Comparison of ENCODE assay signal across 10 cellular contexts in genomic region chr1:228736844-228737415, GRCh38. TPM values are rescaled to one million over a fixed set of nuclear protein-coding genes. Genes with fewer than 3 reads are reported as not detected.
DNase-seq lines count a peak whose midpoint lies in the region; ATAC-seq, FAIRE-seq and TF ChIP-seq lines count a peak whose summit lies in the region.
"Had no signal": no experiment of that assay in that cellular context is flagged by ENCODE, and none has a peak within 500 bp of the region (broad histone marks: within the 10 kb centered on the region; RNA-seq: fewer than 3 reads in every experiment).

No MANE protein-coding gene starts in this region.

- H3K9me3 ChIP-seq in AG04450 (ENCODE audit: control insufficient read depth, insufficient read depth, low read length) (no peaks in the 10 kb centered on the region), ovary (no peaks in the 10 kb centered on the region)

- H3K36me3 ChIP-seq in ovary = no peaks in the 10 kb centered on the region

- H3K4me3 ChIP-seq in AG04450 (ENCODE audit: low read depth, low read length) (peak overlapping the region; percentile 63; the same call in 1 of the 2 replicates), NB4 (ENCODE audit: low read depth, low read length) (peak overlapping the region; percentile 81), fibroblast of the aortic adventitia (ENCODE audit: low read depth, low read length) (peak overlapping the region; percentile 72), ovary (peak overlapping the region; percentile 82)

- H3K27ac ChIP-seq in AG04450 (ENCODE audit: low read depth, low read length) (no peak overlapping the region), ovary (peak overlapping the region in 1 of 2 donors; percentile 68)

- no peak for ATAC-seq in GM21526 (IDR thresholded peaks at IDR 0.05; ENCODE audit: low FRiP score, unreplicated experiment)
- no peak for ATAC-seq in HG02981 (IDR thresholded peaks at IDR 0.05; ENCODE audit: unreplicated experiment)

- DNase-seq in AG04450 (ENCODE audit: low read depth, low spot score) (no peak), NB4 (ENCODE audit: low read depth) (no peak), fibroblast of the aortic adventitia (ENCODE audit: low read depth) (no peak), ovary (no peak), urothelium cell line (ENCODE audit: low spot score) (no peak)
- DNase-seq in activated CD8-positive, alpha-beta memory T cell treated with anti-CD3 and anti-CD28 coated beads, Interleukin-2, amount 50 U/mL, for 4 hours = no peak
- DNase-seq: NCI-H2081 treated with DMSO at 0.1 percent for 48 hours had no signal

- H3K4me1 ChIP-seq in ovary (ENCODE audit: insufficient read depth) = peaks cover 2% of the 10 kb centered on the region

- POLR2A ChIA-PET in AG04450 (lab: Yijun Ruan, JAX) = no interaction called here

- no peak for TF ChIP-seq POLR2A in NB4 (IDR thresholded peaks at IDR 0.05; ENCODE audit: extremely low read depth, insufficient read length)
- no peak for TF ChIP-seq POLR2A in ovary (IDR thresholded peaks at IDR 0.05)

- 16 to 36% (median 27%) methylated on average over 4 of the region's 4 CpGs for WGBS in ovary, 3 donors

- CTCF ChIA-PET in AG04450 (lab: Charles Lee) = interaction anchor here (1.1 to 4.5 kb wide), 4 partner anchors 16 to 520 kb away, joined by 3 to 49 read pairs (median 14); no protein-coding TSS in a partner anchor

- H3K27me3 ChIP-seq in AG04450 (ENCODE audit: control insufficient read depth, insufficient read depth, low read length) (peaks cover 33% of the 10 kb centered on the region), ovary (no peaks in the 10 kb centered on the region)

- TF ChIP-seq EP300 in ovary (IDR thresholded peaks at IDR 0.05) = no peak

- TF ChIP-seq CTCF in AG04450 (IDR thresholded peaks at IDR 0.05; ENCODE audit: low read depth, low read length) (no peak), NB4 (IDR thresholded peaks at IDR 0.05; ENCODE audit: low read depth, low read length) (no peak), fibroblast of the aortic adventitia (IDR thresholded peaks at IDR 0.05; ENCODE audit: insufficient read depth, low read length) (no peak), ovary (IDR thresholded peaks at IDR 0.05) (no peak)

- no peak for FAIRE-seq in urothelium cell line (lab: Jason Lieb, UNC)
- FAIRE-seq: islet of Langerhans had no signal

- intact Hi-C loops in ovary (cut with DNase I) = loop anchor here in 3 of 4 donors (5.0 to 10.0 kb wide), 5 partner anchors 65 to 518 kb away; no protein-coding TSS in a partner anchor

RNA-seq across cellular contexts. Expression of gene RHOU, which starts 1.7 kb away (rescaled TPM):
- polyA plus RNA-seq in AG04450 (2011; rRNA removed) (1.4 and 1.6 TPM in 2 replicates), ovary (10 to 100 TPM; 21.3 to 37.8 TPM)
- 1.4 and 1.9 TPM in 2 replicates for polyA minus RNA-seq in AG04450 (2011; rRNA and poly(A)+ RNA removed)
- total RNA-seq in fibroblast of the aortic adventitia (ENCODE audit: low replicate concordance) (4.2 and 38.3 TPM in 2 replicates), ovary (100 to 1,000 TPM in 1 of 7 donors, 10 to 100 TPM in 6; 20.5 to 131 (median 53.8) TPM)
